In genomic region chr3:98917608-98918007, GRCh38 we compare ENCODE assay signal across 11 cellular contexts. TPM values are rescaled to one million over a fixed set of nuclear protein-coding genes. Genes with fewer than 3 reads are reported as not detected.
DNase-seq lines count a peak whose midpoint lies in the region; ATAC-seq lines count a peak whose summit lies in the region.
"Had no signal": no experiment of that assay in that cellular context is flagged by ENCODE, and none has a peak within 500 bp of the region (broad histone marks: within the 10 kb centered on the region; RNA-seq: fewer than 3 reads in every experiment).

No MANE protein-coding gene starts in this region.

- H3K4me1 Mint-ChIP-seq in activated CD4-positive, alpha-beta T cell treated with anti-CD3 and anti-CD28 coated beads, Interleukin-2, amount 10 ng/mL, durations not matched to agents 24 days and 14 days: no peaks in the 10 kb centered on the region
- H3K4me1 Mint-ChIP-seq: CD4-positive, CD25-positive, alpha-beta regulatory T cell had no signal

- H3K36me3 Mint-ChIP-seq in activated CD4-positive, alpha-beta T cell treated with anti-CD3 and anti-CD28 coated beads, Interleukin-2, amount 10 ng/mL, durations not matched to agents 24 days and 14 days (ENCODE audit: low read depth): no peaks in the 10 kb centered on the region
- H3K36me3 Mint-ChIP-seq: CD4-positive, CD25-positive, alpha-beta regulatory T cell had no signal

- no peak overlapping the region for H3K27ac Mint-ChIP-seq in activated CD4-positive, alpha-beta T cell treated with anti-CD3 and anti-CD28 coated beads, Interleukin-2, amount 10 ng/mL, durations not matched to agents 24 days and 14 days
- H3K27ac Mint-ChIP-seq: CD4-positive, CD25-positive, alpha-beta regulatory T cell had no signal

- peaks cover 9% of the 10 kb centered on the region for H3K27me3 Mint-ChIP-seq in activated CD4-positive, alpha-beta T cell treated with anti-CD3 and anti-CD28 coated beads, Interleukin-2, amount 10 ng/mL, durations not matched to agents 24 days and 14 days

- no peaks in the 10 kb centered on the region for H3K9me3 Mint-ChIP-seq in activated CD4-positive, alpha-beta T cell treated with anti-CD3 and anti-CD28 coated beads, Interleukin-2, amount 10 ng/mL, durations not matched to agents 24 days and 14 days

- ATAC-seq in left ventricle myocardium superior: peak; percentile 63
- no peak for ATAC-seq in HG03442 (IDR thresholded peaks at IDR 0.05; ENCODE audit: unreplicated experiment)

- DNase-seq in activated CD4-positive, alpha-beta T cell treated with anti-CD3 and anti-CD28 coated beads, Interleukin-2, amount 10 ng/mL, durations not matched to agents 24 days and 14 days: peak; percentile 16
- DNase-seq in activated CD4-positive, alpha-beta T cell treated with anti-CD3 and anti-CD28 coated beads, Interleukin-2, amount 50 U/mL, for 1 hour: no peak
- peak; percentile 24 for DNase-seq in EH (ENCODE audit: low read depth)
- DNase-seq in astrocyte of the hippocampus (ENCODE audit: low read depth, low spot score): peak; percentile 39
- DNase-seq in left ventricle myocardium superior: no peak
- no peak for DNase-seq in glomerular visceral epithelial cell (ENCODE audit: extremely low spot score)
- DNase-seq: 8988T; ACHN; CD4-positive, CD25-positive, alpha-beta regulatory T cell; DMS53 had no signal

- intact Hi-C loops in activated CD4-positive, alpha-beta T cell treated with anti-CD3 and anti-CD28 coated beads, Interleukin-2, amount 10 ng/mL, durations not matched to agents 24 days and 14 days (cut with micrococcal nuclease): no loop called here
- intact Hi-C loops in left ventricle myocardium superior (cut with micrococcal nuclease): loop anchor here (10.0 kb wide), 1 partner anchor 57 kb away; no protein-coding TSS in a partner anchor

- H3K4me3 Mint-ChIP-seq in activated CD4-positive, alpha-beta T cell treated with anti-CD3 and anti-CD28 coated beads, Interleukin-2, amount 10 ng/mL, durations not matched to agents 24 days and 14 days: no peak overlapping the region
- H3K4me3 Mint-ChIP-seq: CD4-positive, CD25-positive, alpha-beta regulatory T cell had no signal

RNA-seq across cellular contexts. Expression of gene DCBLD2, which starts 16.1 kb away (rescaled TPM):
- 2.7 and 3.8 TPM in 2 replicates for total RNA-seq in activated CD4-positive, alpha-beta T cell treated with anti-CD3 and anti-CD28 coated beads, Interleukin-2, amount 10 ng/mL, durations not matched to agents 24 days and 14 days
- 43.1 TPM for total RNA-seq in left ventricle myocardium superior

Comparison
In these comparisons a context has a peak if more than half of its experiments do, and no peak if none do; other contexts are left out.
1. DNase-seq: peak in activated CD4-positive, alpha-beta T cell treated with anti-CD3 and anti-CD28 coated beads, Interleukin-2, amount 10 ng/mL, durations not matched to agents 24 days and 14 days (single experiment), EH (single experiment) and astrocyte of the hippocampus (single experiment); none in activated CD4-positive, alpha-beta T cell treated with anti-CD3 and anti-CD28 coated beads, Interleukin-2, amount 50 U/mL, for 1 hour (single experiment), left ventricle myocardium superior (single experiment) and glomerular visceral epithelial cell (single experiment).